31 cellular contexts compared by ENCODE assay signal in the genomic region with DNA sequence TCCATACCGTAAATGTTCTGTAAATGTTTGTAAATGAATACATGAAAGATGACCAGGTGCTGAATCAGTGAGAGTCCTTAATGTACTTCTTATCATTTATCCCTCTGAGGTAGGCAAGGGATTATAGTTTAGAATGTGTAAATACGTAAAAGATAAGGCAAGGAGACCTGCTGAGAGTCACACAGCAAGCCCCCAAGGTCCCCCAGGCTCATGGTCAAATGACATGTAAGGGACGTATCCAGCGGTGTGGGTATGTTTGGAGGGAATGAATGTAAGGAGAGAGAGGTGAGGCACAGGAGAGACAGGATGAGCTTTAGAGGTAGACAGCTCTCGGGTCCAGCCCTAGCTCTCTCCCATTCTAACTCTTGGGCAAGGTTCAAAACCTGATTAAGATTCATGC.
"Had no signal": no experiment of that assay in that cellular context is flagged by ENCODE, and none has a peak within 500 bp of the region (broad histone marks: within the 10 kb centered on the region; RNA-seq: fewer than 3 reads in every experiment).

No MANE protein-coding gene starts in this region.

- H3K4me3 ChIP-seq: neural progenitor cell, ovary, psoas muscle, skin epidermis, smooth muscle cell, spleen, suprapubic skin, testis, tibial artery, transverse colon, upper lobe of right lung, uterus had no signal

- DNase-seq: natural killer cell; occipital lobe; ovary; posterior cingulate gyrus; psoas muscle; right cardiac atrium; spleen; stimulated activated CD4-positive, alpha-beta T cell treated with anti-CD3 and anti-CD28 coated beads, Interleukin-12 subunit alpha, Interleukin-12 subunit beta, amount 100 ng/mL, for 4 hours; stimulated activated CD4-positive, alpha-beta T cell treated with anti-CD3 and anti-CD28 coated beads, Interleukin-1b, Interleukin-23, amount 100 ng/mL, for 48 hours; stimulated activated CD4-positive, alpha-beta T cell treated with anti-CD3 and anti-CD28 coated beads, Interleukin-4, amount 100 ng/mL, for 1 hour; stimulated activated CD4-positive, alpha-beta T cell treated with anti-CD3 and anti-CD28 coated beads, Interleukin-4, amount 100 ng/mL, for 4 hours; stimulated activated CD8-positive, alpha-beta memory T cell treated with anti-CD3 and anti-CD28 coated beads, Interleukin-4, amount 100 ng/mL, for 48 hours; stimulated activated naive CD4-positive, alpha-beta T cell; stimulated activated naive CD8-positive, alpha-beta T cell treated with anti-CD3 and anti-CD28 coated beads, Interleukin-15, amount 100 ng/mL, for 72 hours; stimulated activated naive CD8-positive, alpha-beta T cell treated with anti-CD3 and anti-CD28 coated beads, Interleukin-15, Interleukin-2, amounts not matched to agents 100 U/mL and 50 U/mL, for 24 hours; substantia nigra; testis; tibial artery; transverse colon; upper lobe of right lung; uterus had no signal

- H3K4me2 ChIP-seq: neural progenitor cell, smooth muscle cell had no signal

- H3K4me3 Mint-ChIP-seq: natural killer cell; nephron; neural progenitor cell; stimulated activated memory B cell treated with anti-CD40 and anti-IgM and Interleukin-4, amounts not matched to agents 10 μg/mL and 1 μg/mL and 100 μg/mL, for 72 hours; stimulated activated naive CD8-positive, alpha-beta T cell treated with anti-CD3 and anti-CD28 coated beads, Interleukin-15, amount 100 ng/mL, for 72 hours; type B pancreatic cell had no signal

- H3K27me3 ChIP-seq: neural progenitor cell, ovary, spleen, suprapubic skin, testis, tibial artery, transverse colon, upper lobe of right lung, uterus had no signal

- H3K36me3 Mint-ChIP-seq: natural killer cell; neural progenitor cell; stimulated activated memory B cell treated with anti-CD40 and anti-IgM and Interleukin-4, amounts not matched to agents 10 μg/mL and 1 μg/mL and 100 μg/mL, for 72 hours; type B pancreatic cell had no signal

- H3K27me3 Mint-ChIP-seq: progenitor cell of endocrine pancreas; stimulated activated memory B cell treated with anti-CD40 and anti-IgM and Interleukin-4, amounts not matched to agents 10 μg/mL and 1 μg/mL and 100 μg/mL, for 72 hours; stimulated activated naive CD8-positive, alpha-beta T cell treated with anti-CD3 and anti-CD28 coated beads, Interleukin-15, amount 100 ng/mL, for 72 hours; type B pancreatic cell had no signal

- H3K9me3 Mint-ChIP-seq: natural killer cell; neural progenitor cell; stimulated activated memory B cell treated with anti-CD40 and anti-IgM and Interleukin-4, amounts not matched to agents 10 μg/mL and 1 μg/mL and 100 μg/mL, for 72 hours; stimulated activated naive CD8-positive, alpha-beta T cell treated with anti-CD3 and anti-CD28 coated beads, Interleukin-15, amount 100 ng/mL, for 72 hours; type B pancreatic cell had no signal

- H3K36me3 ChIP-seq: neural progenitor cell, ovary, spleen, suprapubic skin, tibial artery, transverse colon, upper lobe of right lung, uterus had no signal

- H3K4me1 ChIP-seq: parathyroid adenoma, psoas muscle, spleen, suprapubic skin, testis, upper lobe of right lung, uterus had no signal

- H3K27ac Mint-ChIP-seq: natural killer cell; nephron; neural progenitor cell; progenitor cell of endocrine pancreas; stimulated activated memory B cell treated with anti-CD40 and anti-IgM and Interleukin-4, amounts not matched to agents 10 μg/mL and 1 μg/mL and 100 μg/mL, for 72 hours; stimulated activated naive CD8-positive, alpha-beta T cell treated with anti-CD3 and anti-CD28 coated beads, Interleukin-15, amount 100 ng/mL, for 72 hours; type B pancreatic cell had no signal

- H3K9me3 ChIP-seq: ovary, psoas muscle, spleen, suprapubic skin, testis, tibial artery, transverse colon, upper lobe of right lung, uterus had no signal

- H3K4me1 Mint-ChIP-seq: natural killer cell; stimulated activated memory B cell treated with anti-CD40 and anti-IgM and Interleukin-4, amounts not matched to agents 10 μg/mL and 1 μg/mL and 100 μg/mL, for 72 hours; stimulated activated naive CD8-positive, alpha-beta T cell treated with anti-CD3 and anti-CD28 coated beads, Interleukin-15, amount 100 ng/mL, for 72 hours had no signal

- ATAC-seq: psoas muscle; right cardiac atrium; sciatic nerve; stimulated activated memory B cell treated with anti-CD40 and anti-IgM and Interleukin-4, amounts not matched to agents 10 μg/mL and 1 μg/mL and 100 μg/mL, for 72 hours; stimulated activated naive CD8-positive, alpha-beta T cell treated with anti-CD3 and anti-CD28 coated beads, Interleukin-15, amount 100 ng/mL, for 72 hours; stimulated activated naive CD8-positive, alpha-beta T cell treated with anti-CD3 and anti-CD28 coated beads, Interleukin-15, Interleukin-2, amounts not matched to agents 100 U/mL and 50 U/mL, for 24 hours; upper lobe of right lung had no signal

- H3K27ac ChIP-seq: neural progenitor cell, ovary, parathyroid adenoma, psoas muscle, skin epidermis, spleen, suprapubic skin, testis, tibial artery, transverse colon, upper lobe of right lung, uterus had no signal

- H3K9ac ChIP-seq: neural progenitor cell, parathyroid adenoma had no signal
